19 cellular contexts compared by ENCODE assay signal in genomic region chr11:69377953-69378302, GRCh38.
DNase-seq lines count a peak whose midpoint lies in the region; ATAC-seq and TF ChIP-seq lines count a peak whose summit lies in the region.
"Had no signal": no experiment of that assay in that cellular context is flagged by ENCODE, and none has a peak within 500 bp of the region (broad histone marks: within the 10 kb centered on the region; RNA-seq: fewer than 3 reads in every experiment).

No MANE protein-coding gene starts in this region.

- no peaks in the 10 kb centered on the region for H3K79me1 ChIP-seq in IMR-90 (ENCODE audit: low read depth in 1 of 2, low read length in 2 of 2)

- H3K18ac ChIP-seq in IMR-90 (ENCODE audit: low read depth, low read length): no peak overlapping the region

- H3K9me3 ChIP-seq in mammary epithelial cell (replicated peaks; ENCODE audit: insufficient read depth, low read length): no peaks in the 10 kb centered on the region
- no peaks in the 10 kb centered on the region for H3K9me3 ChIP-seq in IMR-90 (ENCODE audit: control insufficient read depth, insufficient read depth, low read length)
- H3K9me3 ChIP-seq in spleen: no peaks in the 10 kb centered on the region
- H3K9me3 ChIP-seq: SJCRH30 had no signal

- H3K27me3 ChIP-seq in mammary epithelial cell (ENCODE audit: insufficient read depth, low read length) (no peaks in the 10 kb centered on the region), IMR-90 (ENCODE audit: control insufficient read depth, insufficient read depth, low read length) (no peaks in the 10 kb centered on the region), foreskin keratinocyte (no peaks in the 10 kb centered on the region), spleen (replicated peaks in 1 of 7) (no peaks in the 10 kb centered on the region)
- H3K27me3 ChIP-seq: SJCRH30 had no signal

- no peak overlapping the region for H3K14ac ChIP-seq in IMR-90 (replicated peaks; ENCODE audit: low read depth, low read length)

- no peak overlapping the region for H3K56ac ChIP-seq in IMR-90 (ENCODE audit: extremely low read depth, insufficient read depth, low read length)

- intact Hi-C loops in mammary epithelial cell (cut with micrococcal nuclease) (no loop called here), MCF 10A (cut with micrococcal nuclease) (no loop called here), IMR-90 (cut with micrococcal nuclease) (no loop called here), spleen (cut with DNase I; ENCODE audit: low total_unique reads) (no loop called here)

- H4K20me1 ChIP-seq in mammary epithelial cell (ENCODE audit: insufficient read depth, low read length) (no peaks in the 10 kb centered on the region), IMR-90 (ENCODE audit: insufficient read depth, low read length) (no peaks in the 10 kb centered on the region)

- H3K4ac ChIP-seq in IMR-90 (ENCODE audit: low read depth, low read length): no peak overlapping the region

- no peaks in the 10 kb centered on the region for H3K9me3 Mint-ChIP-seq in MCF 10A (ENCODE audit: unreplicated experiment)
- H3K9me3 Mint-ChIP-seq in T-helper 2 cell treated with Interferon-gamma antibody and Interleukin-4, amounts not matched to agents 5 μg/mL and 100 μg/mL, for 36 hours: no peaks in the 10 kb centered on the region
- H3K9me3 Mint-ChIP-seq: CD8-positive, alpha-beta T cell had no signal

- peak overlapping the region; percentile 59 for H2AK9ac ChIP-seq in IMR-90 (replicated peaks; ENCODE audit: low read depth, low read length, poor library complexity)

- H3K27ac ChIP-seq in mammary epithelial cell (ENCODE audit: insufficient read depth, low read depth, low read length): no peak overlapping the region
- H3K27ac ChIP-seq in IMR-90 (ENCODE audit: insufficient read depth, low read length): no peak overlapping the region
- H3K27ac ChIP-seq in foreskin keratinocyte: peak overlapping the region; percentile 79
- no peak overlapping the region for H3K27ac ChIP-seq in spleen
- H3K27ac ChIP-seq: GM23248, KMS-11, SJCRH30 had no signal

- TF ChIP-seq POLR2A in IMR-90 (IDR thresholded peaks at IDR 0.05; ENCODE audit: low read depth, low read length) (no peak), spleen (IDR thresholded peaks at IDR 0.05) (no peak)

- no peaks in the 10 kb centered on the region for H3K9me1 ChIP-seq in IMR-90 (ENCODE audit: insufficient read depth, low read length)

- ATAC-seq in IMR-90 (ENCODE audit: low read depth) (no peak), foreskin keratinocyte (no peak)
- ATAC-seq: CD8-positive, alpha-beta T cell had no signal

- H3K36me3 Mint-ChIP-seq in MCF 10A (ENCODE audit: insufficient read depth, unreplicated experiment): peaks cover 6% of the 10 kb centered on the region
- no peaks in the 10 kb centered on the region for H3K36me3 Mint-ChIP-seq in T-helper 2 cell treated with Interferon-gamma antibody and Interleukin-4, amounts not matched to agents 5 μg/mL and 100 μg/mL, for 36 hours (ENCODE audit: low read depth)
- H3K36me3 Mint-ChIP-seq: CD8-positive, alpha-beta T cell had no signal

- BruUV-seq in mammary epithelial cell (replicated peaks; lab: Mats Ljungman, UMichigan) (no TSS peak), MCF 10A (replicated peaks; lab: Mats Ljungman, UMichigan) (no TSS peak), IMR-90 (replicated peaks; lab: Mats Ljungman, UMichigan) (no TSS peak)

- H3K4me1 Mint-ChIP-seq in MCF 10A (ENCODE audit: insufficient read depth, unreplicated experiment): no peaks in the 10 kb centered on the region
- no peaks in the 10 kb centered on the region for H3K4me1 Mint-ChIP-seq in T-helper 2 cell treated with Interferon-gamma antibody and Interleukin-4, amounts not matched to agents 5 μg/mL and 100 μg/mL, for 36 hours (ENCODE audit: low read depth)
- H3K4me1 Mint-ChIP-seq: B cell had no signal

- H3K9ac ChIP-seq in mammary epithelial cell (ENCODE audit: insufficient read depth, low read length) (no peak overlapping the region), IMR-90 (ENCODE audit: low read depth, low read length) (no peak overlapping the region)
- H3K9ac ChIP-seq: GM23248, KMS-11 had no signal

- no peak overlapping the region for H2BK5ac ChIP-seq in IMR-90 (ENCODE audit: low read depth, low read length, poor library complexity, severe bottlenecking)

- H3K4me3 Mint-ChIP-seq in MCF 10A (ENCODE audit: unreplicated experiment): no peak overlapping the region
- H3K4me3 Mint-ChIP-seq in T-helper 2 cell treated with Interferon-gamma antibody and Interleukin-4, amounts not matched to agents 5 μg/mL and 100 μg/mL, for 36 hours: no peak overlapping the region
- H3K4me3 Mint-ChIP-seq: B cell; CD8-positive, alpha-beta T cell had no signal

- TF ChIP-seq RAD21 in IMR-90 (IDR thresholded peaks at IDR 0.05; ENCODE audit: low read length): no peak

- in situ Hi-C loops in mammary epithelial cell (cut with MboI; ENCODE audit: low sequenced_read_pairs in 2 of 2) (no loop called here), IMR-90 (cut with MboI; ENCODE audit: low sequenced_read_pairs) (no loop called here)

- no peak overlapping the region for H3K27ac Mint-ChIP-seq in MCF 10A (ENCODE audit: low read depth, unreplicated experiment)
- H3K27ac Mint-ChIP-seq in T-helper 2 cell treated with Interferon-gamma antibody and Interleukin-4, amounts not matched to agents 5 μg/mL and 100 μg/mL, for 36 hours: no peak overlapping the region
- H3K27ac Mint-ChIP-seq: B cell; CD8-positive, alpha-beta T cell had no signal

- no peaks in the 10 kb centered on the region for H3K79me2 ChIP-seq in mammary epithelial cell (ENCODE audit: insufficient read depth, low read length)

- no peak overlapping the region for H4K8ac ChIP-seq in IMR-90 (ENCODE audit: low read depth in 2 of 2, low read length in 2 of 2)

- 95% methylated on average over 4 of the region's 13 CpGs for WGBS in mammary epithelial cell (ENCODE audit: low coverage, missing lambda C conversion rate)
- WGBS in IMR-90 (ENCODE audit: extremely low coverage in 2 of 2, insufficient read length in 1 of 2), 2 experiments: no CpG with 5 or more reads among the region's 13 CpGs
- 85 to 89% (median 89%) methylated on average over 5 to 13 of the region's 13 CpGs for WGBS in spleen, 5 donors

- no peak overlapping the region for H2BK120ac ChIP-seq in IMR-90 (ENCODE audit: low read depth, low read length)

- 0 out of 2 replicates have a peak overlapping the region, but pooled peaks have one; percentile 1 for H2AK5ac ChIP-seq in IMR-90 (ENCODE audit: low read depth, low read length)

- no peak overlapping the region for H3K4me3 ChIP-seq in mammary epithelial cell (replicated peaks in 1 of 3; ENCODE audit: insufficient read depth in 1 of 3, low read depth in 2 of 3, low read length in 3 of 3)
- H3K4me3 ChIP-seq in IMR-90 (ENCODE audit: insufficient read depth, low read depth, low read length): no peak overlapping the region
- H3K4me3 ChIP-seq in spleen: no peak overlapping the region
- H3K4me3 ChIP-seq: GM23248, SJCRH30 had no signal

- no peak overlapping the region for H2AFZ ChIP-seq in mammary epithelial cell (ENCODE audit: low read depth, low read length)
- H2AFZ ChIP-seq in IMR-90 (replicated peaks; ENCODE audit: low read length, poor library complexity): no peak overlapping the region
- H2AFZ ChIP-seq: GM23248 had no signal

- POLR2A ChIA-PET in MCF 10A (lab: Yijun Ruan, JAX): interaction anchor here (0.5 kb wide), 1 partner anchor 33 kb away, joined by 3 read pairs; no protein-coding TSS in a partner anchor
- POLR2A ChIA-PET in IMR-90 (lab: Charles Lee; ENCODE audit: unreplicated experiment): no interaction called here

- CTCF ChIA-PET in mammary epithelial cell (lab: Charles Lee; ENCODE audit: low non-redundant PET): no interaction called here
- CTCF ChIA-PET in MCF 10A (lab: Yijun Ruan, JAX): no interaction called here
- CTCF ChIA-PET in IMR-90 (lab: Yijun Ruan, JAX): no interaction called here

- H3K4me1 ChIP-seq in mammary epithelial cell (ENCODE audit: insufficient read depth, low read length): peaks cover 24% of the 10 kb centered on the region
- H3K4me1 ChIP-seq in IMR-90 (ENCODE audit: control insufficient read depth, insufficient read depth, low read length): 0 out of 2 replicates have a peak, but pooled peaks cover 2% of the 10 kb centered on the region
- H3K4me1 ChIP-seq in foreskin keratinocyte: no peaks in the 10 kb centered on the region
- peaks cover 0 to 29% (median 21%) of the 10 kb centered on the region in 6 donors for H3K4me1 ChIP-seq in spleen

- H3K36me3 ChIP-seq in mammary epithelial cell (ENCODE audit: insufficient read depth, low read length): no peaks in the 10 kb centered on the region
- H3K36me3 ChIP-seq in IMR-90 (ENCODE audit: control insufficient read depth, insufficient read depth, low read length): no peaks in the 10 kb centered on the region
- H3K36me3 ChIP-seq in spleen: no peaks in the 10 kb centered on the region
- H3K36me3 ChIP-seq: SJCRH30 had no signal

- DNase-seq in mammary epithelial cell (no peak), MCF 10A (ENCODE audit: unreplicated experiment) (no peak), IMR-90 (no peak), foreskin keratinocyte (no peak), spleen (peak; percentile 57), HT-29 (ENCODE audit: low spot score) (no peak), midbrain (lab: John Stamatoyannopoulos, UW) (no peak)
- DNase-seq in T-helper 2 cell treated with Interferon-gamma antibody and Interleukin-4, amounts not matched to agents 5 μg/mL and 100 μg/mL, for 36 hours (ENCODE audit: low spot score): no peak
- DNase-seq: CD8-positive, alpha-beta T cell; DND-41; GDM1; MM.1S; NCI-H1105; NCI-H187; NCI-H510A treated with DMSO at 0.1 percent for 48 hours; SJCRH30 had no signal

- no peak overlapping the region for H2BK15ac ChIP-seq in IMR-90 (ENCODE audit: low read depth, low read length)

- H2BK20ac ChIP-seq in IMR-90 (ENCODE audit: low read depth, low read length): no peak overlapping the region

- no peak overlapping the region for H3K23ac ChIP-seq in IMR-90 (ENCODE audit: low read depth, low read length)

- dilution Hi-C loops in mammary epithelial cell (cut with HindIII; ENCODE audit: low sequenced_read_pairs): no loop called here
- dilution Hi-C loops in IMR-90 (cut with HindIII; ENCODE audit: low sequenced_read_pairs, unreplicated experiment): no loop called here

- no peak for TF ChIP-seq CTCF in mammary epithelial cell (conservative IDR thresholded peaks at IDR 0.05 in 1 of 2, IDR thresholded peaks at IDR 0.05 in 1 of 2; ENCODE audit: extremely low read depth in 1 of 2, insufficient read depth in 1 of 2, low read depth in 1 of 2, low read length in 2 of 2)
- no peak for TF ChIP-seq CTCF in MCF 10A (IDR thresholded peaks at IDR 0.05; ENCODE audit: unreplicated experiment)
- no peak for TF ChIP-seq CTCF in IMR-90 (conservative IDR thresholded peaks at IDR 0.05; ENCODE audit: low read depth, low read length)
- TF ChIP-seq CTCF in foreskin keratinocyte (conservative IDR thresholded peaks at IDR 0.05): no peak
- no peak for TF ChIP-seq CTCF in spleen (IDR thresholded peaks at IDR 0.05 in 8 of 11, conservative IDR thresholded peaks at IDR 0.05 in 3 of 11)

- no peak overlapping the region for H4K5ac ChIP-seq in IMR-90 (ENCODE audit: low read depth, low read length)

- H3K4me2 ChIP-seq in mammary epithelial cell (ENCODE audit: insufficient read depth, low read depth, low read length): peak overlapping the region; percentile 29
- H3K4me2 ChIP-seq in IMR-90 (ENCODE audit: low read depth, low read length): no peak overlapping the region
- H3K4me2 ChIP-seq: KMS-11 had no signal

- H4K91ac ChIP-seq in IMR-90 (ENCODE audit: insufficient read depth, low read depth, low read length): no peak overlapping the region

- H3K27me3 Mint-ChIP-seq in MCF 10A (ENCODE audit: insufficient read depth, unreplicated experiment): no peaks in the 10 kb centered on the region
- no peaks in the 10 kb centered on the region for H3K27me3 Mint-ChIP-seq in T-helper 2 cell treated with Interferon-gamma antibody and Interleukin-4, amounts not matched to agents 5 μg/mL and 100 μg/mL, for 36 hours (ENCODE audit: low read depth)
- H3K27me3 Mint-ChIP-seq: B cell had no signal
